ENCODE assay signal across 27 cellular contexts in the genomic region with DNA sequence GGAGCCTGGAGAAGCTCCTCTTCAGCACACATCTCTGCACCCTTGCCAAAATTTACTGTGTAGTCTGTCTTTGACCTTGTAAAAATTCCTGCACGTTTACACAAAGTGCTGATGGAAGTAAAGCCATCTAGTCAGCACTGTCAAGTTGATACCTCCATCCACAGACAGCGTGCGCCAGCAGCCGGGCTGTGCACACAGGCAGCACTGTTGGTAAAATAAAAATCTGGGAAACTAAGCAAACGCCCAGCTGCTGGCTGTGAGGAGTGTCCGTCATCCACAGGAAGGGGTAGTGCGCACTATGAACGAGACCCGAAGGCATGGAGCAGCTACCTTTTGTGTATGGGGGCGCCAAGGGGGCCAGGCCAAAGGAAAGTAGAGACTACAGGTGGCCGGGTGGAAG. TPM values are rescaled to one million over a fixed set of nuclear protein-coding genes. Genes with fewer than 3 reads are reported as not detected.
"Had no signal": no experiment of that assay in that cellular context is flagged by ENCODE, and none has a peak within 500 bp of the region (broad histone marks: within the 10 kb centered on the region; RNA-seq: fewer than 3 reads in every experiment).

No MANE protein-coding gene starts in this region.

- H3K4me3 ChIP-seq: colonic mucosa, esophagus squamous epithelium, gastrocnemius medialis, left lung, lower lobe of right lung, mucosa of descending colon had no signal

- H3K36me3 ChIP-seq: colonic mucosa had no signal

- H3K27me3 ChIP-seq: colonic mucosa, esophagus squamous epithelium, gastrocnemius medialis, left lung had no signal

- DNase-seq: colonic mucosa; cortex of kidney; effector CD8-positive, alpha-beta T cell; effector memory CD8-positive, alpha-beta T cell; endodermal cell; erythroblast; esophagus squamous epithelium; foreskin fibroblast; foreskin melanocyte; gastrocnemius medialis; glutamatergic neuron; head of caudate nucleus; hippocampal formation; left cardiac atrium; left ventricle myocardium superior; lower lobe of right lung; mesenchymal stem cell had no signal

- H3K9me3 ChIP-seq: colonic mucosa, esophagus squamous epithelium, gastrocnemius medialis, left lung, lower lobe of right lung, mucosa of descending colon had no signal

- ATAC-seq: effector memory CD8-positive, alpha-beta T cell; esophagus mucosa; gastrocnemius medialis; left cardiac atrium; left lung; left ventricle myocardium superior; lower lobe of right lung; mucosa of descending colon had no signal

- H3K4me1 ChIP-seq: colonic mucosa, esophagus squamous epithelium, gastrocnemius medialis, lower lobe of right lung had no signal

- H3K27ac ChIP-seq: colonic mucosa, epithelial cell of prostate, esophagus squamous epithelium, gastrocnemius medialis, left lung, lower lobe of right lung had no signal

RNA-seq across cellular contexts. Expression of gene SIGLEC11, which starts 17.4 kb away (rescaled TPM):
- total RNA-seq: chondrocyte, dermis microvascular lymphatic vessel endothelial cell, endodermal cell, esophagus mucosa, kidney epithelial cell, lung microvascular endothelial cell, myocyte had no signal
- polyA plus RNA-seq: keratinocyte had no signal
